Comparison of ENCODE assay signal across 8 cellular contexts in the genomic region with DNA sequence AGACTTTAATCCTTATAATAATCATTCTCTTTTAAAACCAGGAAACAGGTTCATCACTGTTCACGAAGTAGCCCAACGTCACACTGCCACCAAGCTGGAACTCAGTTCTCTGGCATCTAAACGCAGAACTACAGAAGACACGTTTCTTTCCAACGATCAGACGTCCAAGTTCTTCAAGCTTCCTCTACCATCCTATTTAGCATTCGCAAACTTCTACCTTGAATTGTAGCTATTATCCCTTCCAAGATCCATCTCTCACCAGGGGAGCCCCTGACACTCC. TPM values are rescaled to one million over a fixed set of nuclear protein-coding genes. Genes with fewer than 3 reads are reported as not detected.
DNase-seq lines count a peak whose midpoint lies in the region; ATAC-seq and TF ChIP-seq lines count a peak whose summit lies in the region.

No MANE protein-coding gene starts in this region.

- intact Hi-C loops in CD4-positive, alpha-beta memory T cell (cut with micrococcal nuclease) = loop anchor here (1.0 to 5.0 kb wide), 3 partner anchors 29 to 384 kb away; a partner anchor contains a TSS

- POLR2A ChIA-PET in CD4-positive, alpha-beta memory T cell (lab: Charles Lee; ENCODE audit: partially characterized antibody) = interaction anchor here (1.0 to 11.4 kb wide), 17 partner anchors 8 to 395 kb away, joined by 3 to 483 read pairs (median 5); a partner anchor contains a TSS
- POLR2A ChIA-PET in RWPE1 (lab: Yijun Ruan, JAX; ENCODE audit: low non-redundant PET) = interaction anchor here (0.8 to 2.0 kb wide), 2 partner anchors 20 to 28 kb away, joined by 3 to 8 read pairs; no protein-coding TSS in a partner anchor

- H3K4me1 ChIP-seq in CD4-positive, alpha-beta memory T cell (ENCODE audit: insufficient read depth, low read length) = peaks cover 25% of the 10 kb centered on the region

- H3K27me3 Mint-ChIP-seq in CD4-positive, alpha-beta memory T cell = no peaks in the 10 kb centered on the region
- H3K27me3 Mint-ChIP-seq in stimulated activated naive CD8-positive, alpha-beta T cell treated with anti-CD3 and anti-CD28 coated beads, Interleukin-15, Interleukin-2, amounts not matched to agents 100 ng/mL and 50 ng/mL, for 24 hours = no peaks in the 10 kb centered on the region

- H3K9me3 Mint-ChIP-seq in CD4-positive, alpha-beta memory T cell = no peaks in the 10 kb centered on the region
- H3K9me3 Mint-ChIP-seq in stimulated activated naive CD8-positive, alpha-beta T cell treated with anti-CD3 and anti-CD28 coated beads, Interleukin-15, Interleukin-2, amounts not matched to agents 100 ng/mL and 50 ng/mL, for 24 hours = no peaks in the 10 kb centered on the region

- H3K27ac Mint-ChIP-seq in CD4-positive, alpha-beta memory T cell = peak overlapping the region; percentile 98 to 99 (median 99)
- H3K27ac Mint-ChIP-seq in stimulated activated naive CD8-positive, alpha-beta T cell treated with anti-CD3 and anti-CD28 coated beads, Interleukin-15, Interleukin-2, amounts not matched to agents 100 ng/mL and 50 ng/mL, for 24 hours = peak overlapping the region; percentile 93

- CTCF ChIA-PET in CD4-positive, alpha-beta memory T cell (lab: Charles Lee; ENCODE audit: partially characterized antibody) = interaction anchor here (0.8 to 3.5 kb wide), 13 partner anchors 11 to 359 kb away, joined by 3 to 60 read pairs (median 4); a partner anchor contains a TSS
- CTCF ChIA-PET in RWPE1 (lab: Yijun Ruan, JAX) = no interaction called here

- no peak for TF ChIP-seq CTCF in RWPE1 (conservative IDR thresholded peaks at IDR 0.05; ENCODE audit: low read depth)

- ATAC-seq in GM19043 (IDR thresholded peaks at IDR 0.05; ENCODE audit: low read depth, unreplicated experiment) (peak; percentile 20), HG03159 (IDR thresholded peaks at IDR 0.05; ENCODE audit: unreplicated experiment) (peak; percentile 31)

- peaks cover 0 to 9% of the 10 kb centered on the region in 2 donors for H3K36me3 Mint-ChIP-seq in CD4-positive, alpha-beta memory T cell
- H3K36me3 Mint-ChIP-seq in stimulated activated naive CD8-positive, alpha-beta T cell treated with anti-CD3 and anti-CD28 coated beads, Interleukin-15, Interleukin-2, amounts not matched to agents 100 ng/mL and 50 ng/mL, for 24 hours (ENCODE audit: low read depth) = no peaks in the 10 kb centered on the region

- peak overlapping the region; percentile 91 to 98 (median 95) for H3K4me3 Mint-ChIP-seq in CD4-positive, alpha-beta memory T cell
- peak overlapping the region; percentile 91 for H3K4me3 Mint-ChIP-seq in stimulated activated naive CD8-positive, alpha-beta T cell treated with anti-CD3 and anti-CD28 coated beads, Interleukin-15, Interleukin-2, amounts not matched to agents 100 ng/mL and 50 ng/mL, for 24 hours

- H3K36me3 ChIP-seq in CD4-positive, alpha-beta memory T cell (ENCODE audit: insufficient read depth, low read length) = no peaks in the 10 kb centered on the region

- H3K27me3 ChIP-seq in CD4-positive, alpha-beta memory T cell (ENCODE audit: insufficient read depth, low read length) = no peaks in the 10 kb centered on the region

- peak overlapping the region; percentile 72 to 89 for H3K4me3 ChIP-seq in CD4-positive, alpha-beta memory T cell (ENCODE audit: low read length in 2 of 2)

- H3K4me1 Mint-ChIP-seq in CD4-positive, alpha-beta memory T cell = peaks cover 21 to 53% (median 38%) of the 10 kb centered on the region in 4 donors
- peaks cover 48% of the 10 kb centered on the region for H3K4me1 Mint-ChIP-seq in stimulated activated naive CD8-positive, alpha-beta T cell treated with anti-CD3 and anti-CD28 coated beads, Interleukin-15, Interleukin-2, amounts not matched to agents 100 ng/mL and 50 ng/mL, for 24 hours (ENCODE audit: low read depth)

- H3K9me3 ChIP-seq in CD4-positive, alpha-beta memory T cell (ENCODE audit: control insufficient read depth in 1 of 2, low read length in 2 of 2) = no peaks in the 10 kb centered on the region

- H3K27ac ChIP-seq in CD4-positive, alpha-beta memory T cell (ENCODE audit: low read depth, low read length) = peak overlapping the region; percentile 95
- peak overlapping the region; percentile 93 for H3K27ac ChIP-seq in RWPE1
- peak overlapping the region; percentile 96 for H3K27ac ChIP-seq in caudate nucleus (ENCODE audit: low read depth, low read length)

- DNase-seq in CD4-positive, alpha-beta memory T cell = peak in 3 of 5 donors; percentile 35 to 63 (median 61)
- DNase-seq in RWPE1 (ENCODE audit: low spot score) (peak; percentile 8), caudate nucleus (lab: John Stamatoyannopoulos, UW) (peak in 27 of 61 donors; percentile 2 to 79 (median 45)), kidney glomerular epithelial cell (lab: John Stamatoyannopoulos, UW) (peak; percentile 75), UCSD-AML1 (lab: John Stamatoyannopoulos, UW; ENCODE audit: unreplicated experiment) (no peak)

RNA-seq across cellular contexts. Expression of a gene that starts 0.6 kb away (rescaled TPM):
- total RNA-seq in CD4-positive, alpha-beta memory T cell = 10 to 100 TPM; 20.2 to 21.3 TPM
- polyA plus RNA-seq in CD4-positive, alpha-beta memory T cell = 1 to 10 TPM; 7.3 to 8.2 TPM

RNA-seq across cellular contexts. Expression of a gene that starts 27.2 kb away (rescaled TPM):
- 100 to 1,000 TPM; 657 to 677 TPM for total RNA-seq in CD4-positive, alpha-beta memory T cell
- polyA plus RNA-seq in CD4-positive, alpha-beta memory T cell = 100 to 1,000 TPM; 309 to 696 TPM
